In genomic region chr7:116075351-116076145, GRCh38 we compare ENCODE assay signal across 23 cellular contexts. TPM values are rescaled to one million over a fixed set of nuclear protein-coding genes. Genes with fewer than 3 reads are reported as not detected.
DNase-seq lines count a peak whose midpoint lies in the region; ATAC-seq and TF ChIP-seq lines count a peak whose summit lies in the region.
"Had no signal": no experiment of that assay in that cellular context is flagged by ENCODE, and none has a peak within 500 bp of the region (broad histone marks: within the 10 kb centered on the region; RNA-seq: fewer than 3 reads in every experiment).

No MANE protein-coding gene starts in this region.

- CTCF ChIA-PET in WTC11 (lab: Charles Lee), result no interaction called here

- H3K27ac Mint-ChIP-seq in WTC11, result no peak overlapping the region; the same call in 1 of the 2 replicates
- no peak overlapping the region for H3K27ac Mint-ChIP-seq in progenitor cell of endocrine pancreas
- H3K27ac Mint-ChIP-seq: activated naive CD8-positive, alpha-beta T cell; activated T-cell treated with anti-CD3 and anti-CD28 coated beads, Interleukin-2, amount 50 U/mL, for 24 hours; effector memory CD8-positive, alpha-beta T cell had no signal

- TF ChIP-seq CTCF in DND-41 (IDR thresholded peaks at IDR 0.05; ENCODE audit: borderline replicate concordance, extremely low read depth, low read length, poor library complexity, severe bottlenecking) (no peak), WTC11 (IDR thresholded peaks at IDR 0.05) (no peak), progenitor cell of endocrine pancreas (IDR thresholded peaks at IDR 0.05; ENCODE audit: unreplicated experiment) (no peak)

- H3K4me2 ChIP-seq in DND-41 (ENCODE audit: insufficient read depth, low read length), result no peak overlapping the region
- H3K4me2 ChIP-seq: KMS-11, SK-N-SH had no signal

- H3K27me3 Mint-ChIP-seq in WTC11 (ENCODE audit: low read depth) (no peaks in the 10 kb centered on the region), progenitor cell of endocrine pancreas (no peaks in the 10 kb centered on the region)
- H3K27me3 Mint-ChIP-seq: activated naive CD8-positive, alpha-beta T cell; activated T-cell treated with anti-CD3 and anti-CD28 coated beads, Interleukin-2, amount 50 U/mL, for 24 hours had no signal

- H3K9me3 Mint-ChIP-seq in WTC11 (peaks cover 42% of the 10 kb centered on the region), progenitor cell of endocrine pancreas (ENCODE audit: low read depth) (peaks cover 25% of the 10 kb centered on the region)
- H3K9me3 Mint-ChIP-seq: activated T-cell treated with anti-CD3 and anti-CD28 coated beads, Interleukin-2, amount 50 U/mL, for 24 hours had no signal

- H3K4me1 Mint-ChIP-seq in WTC11, result no peaks in the 10 kb centered on the region
- no peaks in the 10 kb centered on the region for H3K4me1 Mint-ChIP-seq in progenitor cell of endocrine pancreas (ENCODE audit: low read depth)

- no peaks in the 10 kb centered on the region for H3K79me2 ChIP-seq in DND-41 (ENCODE audit: insufficient read depth, low read length)

- H3K27me3 ChIP-seq in DND-41 (ENCODE audit: insufficient read depth, low read length, poor library complexity), result no peaks in the 10 kb centered on the region
- H3K27me3 ChIP-seq: ovary, suprapubic skin had no signal

- no peak overlapping the region for H3K4me3 ChIP-seq in DND-41 (ENCODE audit: low read depth in 1 of 2, low read length in 2 of 2)
- H3K4me3 ChIP-seq: ovary, suprapubic skin had no signal

- H3K9me3 ChIP-seq in DND-41 (ENCODE audit: insufficient read depth, low read length, severe bottlenecking), result peaks cover 4% of the 10 kb centered on the region
- H3K9me3 ChIP-seq: ovary, SK-N-SH, suprapubic skin had no signal

- H3K36me3 ChIP-seq in DND-41 (ENCODE audit: insufficient read depth, low read length), result no peaks in the 10 kb centered on the region
- H3K36me3 ChIP-seq: ovary, suprapubic skin had no signal

- POLR2A ChIA-PET in WTC11 (lab: Charles Lee), result no interaction called here

- H3K4me3 Mint-ChIP-seq in WTC11 (no peak overlapping the region), progenitor cell of endocrine pancreas (ENCODE audit: low read depth) (no peak overlapping the region)
- H3K4me3 Mint-ChIP-seq: activated naive CD8-positive, alpha-beta T cell; activated T-cell treated with anti-CD3 and anti-CD28 coated beads, Interleukin-2, amount 50 U/mL, for 24 hours; effector memory CD8-positive, alpha-beta T cell had no signal

- no peak overlapping the region; the same call in 1 of the 2 replicates for H3K27ac ChIP-seq in DND-41 (ENCODE audit: low read length)
- H3K27ac ChIP-seq: KMS-11, ovary, suprapubic skin had no signal

- peak; percentile 48 for ATAC-seq in DND-41 (ENCODE audit: insufficient read depth, low read depth)
- no peak; the same call in 1 of the 2 replicates for ATAC-seq in WTC11
- no peak for ATAC-seq in HG02885 (IDR thresholded peaks at IDR 0.05; ENCODE audit: poor library complexity, unreplicated experiment)
- no peak for ATAC-seq in HG03135 (IDR thresholded peaks at IDR 0.05; ENCODE audit: unreplicated experiment)
- ATAC-seq: effector memory CD8-positive, alpha-beta T cell; left ventricle myocardium superior; PC-3 had no signal

- peaks cover 6% of the 10 kb centered on the region; the same call in 1 of the 2 replicates for H3K4me1 ChIP-seq in DND-41 (ENCODE audit: insufficient read depth, low read length)
- H3K4me1 ChIP-seq: suprapubic skin had no signal

- no peaks in the 10 kb centered on the region for H4K20me1 ChIP-seq in DND-41 (ENCODE audit: insufficient read depth, low read length)

- no peak overlapping the region for H3K9ac ChIP-seq in DND-41 (ENCODE audit: low read depth, low read length)
- H3K9ac ChIP-seq: KMS-11, SK-N-SH had no signal

- H3K36me3 Mint-ChIP-seq in WTC11, result no peaks in the 10 kb centered on the region
- H3K36me3 Mint-ChIP-seq in progenitor cell of endocrine pancreas (ENCODE audit: insufficient read depth), result no peaks in the 10 kb centered on the region
- H3K36me3 Mint-ChIP-seq: activated naive CD8-positive, alpha-beta T cell had no signal

- peak; percentile 40 for DNase-seq in DND-41
- peak; percentile 44 for DNase-seq in HK-2 (ENCODE audit: unreplicated experiment)
- peak; percentile 17 for DNase-seq in WTC11 (ENCODE audit: low spot score)
- DNase-seq in iris pigment epithelial cell (ENCODE audit: low read depth), result peak; percentile 10
- no peak for DNase-seq in COR-L47 (lab: John Stamatoyannopoulos, UW)
- no peak for DNase-seq in progenitor cell of endocrine pancreas (ENCODE audit: low spot score, unreplicated experiment)
- DNase-seq: activated CD4-positive, alpha-beta T cell treated with anti-CD3 and anti-CD28 coated beads, Interleukin-2, amount 50 U/mL, for 4 hours; activated T-cell treated with anti-CD3 and anti-CD28 coated beads, Interleukin-2, amount 50 U/mL, for 24 hours; caudate nucleus; effector memory CD8-positive, alpha-beta T cell; left ventricle myocardium superior; NCI-H1105 treated with DMSO at 0.1 percent for 48 hours; ovary; PC-3; SK-N-SH; stimulated activated CD4-positive, alpha-beta T cell treated with anti-CD3 and anti-CD28 coated beads, Interleukin-4, amount 100 ng/mL, for 24 hours; stimulated activated CD8-positive, alpha-beta memory T cell treated with anti-CD3 and anti-CD28 coated beads, Interleukin-4, amount 100 ng/mL, for 48 hours had no signal

- H2AFZ ChIP-seq in DND-41 (ENCODE audit: low read depth, low read length), result no peak overlapping the region

TF ChIP-seq in WTC11, 78 proteins besides CTCF, POLR2A, EP300 and RAD21:
- TF ChIP-seq ZBTB43 (CRISPR knock-in tag; IDR thresholded peaks at IDR 0.05) (no peak), ZNF532 (CRISPR knock-in tag; IDR thresholded peaks at IDR 0.05; ENCODE audit: borderline replicate concordance) (no peak), JUN (CRISPR knock-in tag; IDR thresholded peaks at IDR 0.05) (no peak), ZNF317 (CRISPR knock-in tag; IDR thresholded peaks at IDR 0.05; ENCODE audit: borderline replicate concordance, low read depth) (no peak), RELA (CRISPR knock-in tag; IDR thresholded peaks at IDR 0.05; ENCODE audit: borderline replicate concordance) (no peak)
TF ChIP-seq in WTC11: peak in this region for 0.

RNA-seq across cellular contexts. Expression of gene TFEC, which starts 45.0 kb away (rescaled TPM):
- total RNA-seq in WTC11 (2021) (0.07 to 0.17 TPM in 2 of 3 replicates, not detected in the other), progenitor cell of endocrine pancreas (not detected in 2 replicates)
- total RNA-seq: NCI-H460 had no signal

Comparison
In these comparisons a context has a peak if more than half of its experiments do, and no peak if none do; other contexts are left out.
1. DNase-seq: peak in DND-41 (single experiment), HK-2 (single experiment), WTC11 (single experiment) and iris pigment epithelial cell (single experiment); none in COR-L47 (single experiment) and progenitor cell of endocrine pancreas (single experiment).